In the genomic region with DNA sequence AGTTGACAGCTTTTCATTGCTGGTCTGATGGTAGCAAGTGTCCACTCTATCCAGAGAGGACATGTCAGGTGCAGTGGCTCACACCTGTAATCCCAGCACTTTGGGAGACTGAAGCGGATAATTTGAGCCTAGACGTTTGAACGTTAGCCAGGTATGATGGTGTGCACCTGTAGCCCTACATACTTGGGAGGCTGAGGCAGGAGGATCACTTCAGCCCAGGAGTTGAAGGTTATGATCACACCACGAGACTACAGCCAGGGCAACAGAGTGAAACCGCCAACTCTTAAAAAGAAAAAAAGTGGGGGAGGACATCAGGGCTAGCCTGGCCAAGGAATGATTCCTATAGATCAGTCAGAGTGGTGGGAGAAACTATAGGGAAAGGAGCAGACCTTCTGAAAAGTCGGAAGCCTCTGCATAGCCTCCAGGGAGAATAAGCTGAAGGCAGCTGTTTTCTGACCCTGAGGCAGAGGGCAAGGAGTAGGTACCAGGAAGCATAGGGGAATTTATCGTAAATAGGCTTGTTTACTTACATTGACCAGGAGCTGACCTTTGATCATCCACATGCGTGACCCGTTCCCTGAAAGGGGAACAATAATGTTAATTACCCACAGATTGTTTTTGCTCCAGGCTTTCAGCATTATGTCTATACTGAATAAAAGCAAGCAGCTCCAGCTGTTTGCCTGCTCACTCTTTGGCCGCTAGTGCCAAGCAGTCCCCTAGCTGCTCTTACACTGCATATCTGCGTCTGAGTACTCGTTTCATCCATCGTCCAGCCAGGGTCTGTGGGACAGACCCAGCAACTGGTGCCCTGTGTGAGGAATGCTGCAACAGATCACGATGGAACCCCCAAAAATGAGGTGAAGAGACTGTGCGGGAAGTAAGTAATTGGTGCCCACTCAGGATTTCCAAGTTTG, we compare ENCODE assay signal across 19 cellular contexts.
A peak's percentile ranks its signal among the peaks of the same experiment; 100 is the strongest.
DNase-seq lines count a peak whose midpoint lies in the region; ATAC-seq and TF ChIP-seq lines count a peak whose summit lies in the region.
"Had no signal": no experiment of that assay in that cellular context is flagged by ENCODE, and none has a peak within 500 bp of the region (broad histone marks: within the 10 kb centered on the region; RNA-seq: fewer than 3 reads in every experiment).

No MANE protein-coding gene starts in this region.

- H3K27ac ChIP-seq in neural progenitor cell: no peak overlapping the region
- H3K27ac ChIP-seq: C4-2B, GM23248, KMS-11 had no signal

- no peak for TF ChIP-seq CTCF in Caco-2 (IDR thresholded peaks at IDR 0.05; ENCODE audit: insufficient read depth in 1 of 2, low read depth in 1 of 2, low read length in 1 of 2, severe bottlenecking in 1 of 2, unreplicated experiment in 1 of 2)
- TF ChIP-seq CTCF in neural progenitor cell (IDR thresholded peaks at IDR 0.05): no peak

- H3K27me3 ChIP-seq in Caco-2 (replicated peaks; ENCODE audit: control insufficient read depth, insufficient read depth, low read length) (no peaks in the 10 kb centered on the region), neural progenitor cell (peaks cover 4% of the 10 kb centered on the region)

- intact Hi-C loops in Caco-2 (cut with micrococcal nuclease; ENCODE audit: unreplicated experiment): no loop called here

- BruUV-seq in Caco-2 (replicated peaks; lab: Mats Ljungman, UMichigan): no TSS peak

- H3K79me2 ChIP-seq in neural progenitor cell (ENCODE audit: low read depth): peaks cover 20% of the 10 kb centered on the region

- H3K9me3 ChIP-seq in Caco-2: no peaks in the 10 kb centered on the region
- H3K9me3 ChIP-seq in neural progenitor cell (ENCODE audit: low read depth): no peaks in the 10 kb centered on the region

- H3K27ac Mint-ChIP-seq in Caco-2 (ENCODE audit: unreplicated experiment): peak overlapping the region; percentile 18
- peak overlapping the region; percentile 14 for H3K27ac Mint-ChIP-seq in neural progenitor cell
- H3K27ac Mint-ChIP-seq: T-cell had no signal

- H3K4me3 ChIP-seq in Caco-2 (ENCODE audit: low read depth, low read length) (no peak overlapping the region), neural progenitor cell (no peak overlapping the region)
- H3K4me3 ChIP-seq: GM23248 had no signal

- no peaks in the 10 kb centered on the region for H3K27me3 Mint-ChIP-seq in Caco-2 (ENCODE audit: insufficient read depth, unreplicated experiment)
- H3K27me3 Mint-ChIP-seq in neural progenitor cell (ENCODE audit: insufficient read depth, low read depth): peaks cover 5% of the 10 kb centered on the region

- peaks cover 12% of the 10 kb centered on the region for H3F3A ChIP-seq in neural progenitor cell (ENCODE audit: low read depth)

- H3K36me3 ChIP-seq in Caco-2 (ENCODE audit: control insufficient read depth, insufficient read depth, low read length): no peaks in the 10 kb centered on the region
- no peaks in the 10 kb centered on the region for H3K36me3 ChIP-seq in neural progenitor cell

- POLR2A ChIA-PET in Caco-2 (lab: Charles Lee): interaction anchor here (0.6 kb wide), 1 partner anchor 14 kb away, joined by 4 read pairs; no protein-coding TSS in a partner anchor

- H3K4me3 Mint-ChIP-seq in Caco-2 (ENCODE audit: unreplicated experiment) (no peak overlapping the region), neural progenitor cell (no peak overlapping the region)

- H2AFZ ChIP-seq in neural progenitor cell (replicated peaks): no peak overlapping the region
- H2AFZ ChIP-seq: GM23248 had no signal

- peaks cover 6% of the 10 kb centered on the region for H3K36me3 Mint-ChIP-seq in Caco-2 (ENCODE audit: insufficient read depth, unreplicated experiment)
- no peaks in the 10 kb centered on the region for H3K36me3 Mint-ChIP-seq in neural progenitor cell
- H3K36me3 Mint-ChIP-seq: T-cell had no signal

- H3K4me2 ChIP-seq in neural progenitor cell: no peak overlapping the region
- H3K4me2 ChIP-seq: KMS-11 had no signal

- H3K9ac ChIP-seq in neural progenitor cell: no peak overlapping the region
- H3K9ac ChIP-seq: GM23248, KMS-11 had no signal

- H4K20me1 ChIP-seq in neural progenitor cell (ENCODE audit: low read depth): peaks cover 16% of the 10 kb centered on the region

- H3K9me3 Mint-ChIP-seq in Caco-2 (ENCODE audit: unreplicated experiment): no peaks in the 10 kb centered on the region
- H3K9me3 Mint-ChIP-seq in neural progenitor cell: no peaks in the 10 kb centered on the region
- H3K9me3 Mint-ChIP-seq: T-cell had no signal

- peaks cover 10% of the 10 kb centered on the region for H3K4me1 Mint-ChIP-seq in Caco-2 (ENCODE audit: low read depth, unreplicated experiment)
- peaks cover 15% of the 10 kb centered on the region for H3K4me1 Mint-ChIP-seq in neural progenitor cell

- peak in 1 of 2 experiments; percentile 52 for DNase-seq in Caco-2
- peak; percentile 14 for DNase-seq in HuH-7 (ENCODE audit: low spot score)
- peak; percentile 20 for DNase-seq in foreskin melanocyte
- DNase-seq in neural progenitor cell (ENCODE audit: low spot score): no peak
- no peak for DNase-seq in NCI-H1930 (lab: John Stamatoyannopoulos, UW)
- DNase-seq in DMS 273 (lab: John Stamatoyannopoulos, UW; ENCODE audit: unreplicated experiment): no peak
- DNase-seq: COR-L47, GM23248, NCI-H1048, NCI-H1436 treated with DMSO at 0.1 percent for 48 hours, NCI-H446, NCI-H82, T-cell had no signal

- ATAC-seq in SK-N-SH treated with all-trans-retinoic acid at 6 μM for 48 hours: no peak
- ATAC-seq in GM19023 (IDR thresholded peaks at IDR 0.05; ENCODE audit: unreplicated experiment): no peak
- ATAC-seq: Panc1, Right ventricle myocardium inferior, T-cell had no signal

- H3K4me1 ChIP-seq in Caco-2 (peaks cover 15% of the 10 kb centered on the region; the same call in 1 of the 2 replicates), neural progenitor cell (peaks cover 8% of the 10 kb centered on the region)

- CTCF ChIA-PET in Caco-2 (lab: Charles Lee): no interaction called here

TF ChIP-seq in SK-N-SH treated with all-trans-retinoic acid at 6 μM for 48 hours, 23 proteins besides CTCF, POLR2A, EP300 and RAD21:
- TF ChIP-seq, protein P1, sequence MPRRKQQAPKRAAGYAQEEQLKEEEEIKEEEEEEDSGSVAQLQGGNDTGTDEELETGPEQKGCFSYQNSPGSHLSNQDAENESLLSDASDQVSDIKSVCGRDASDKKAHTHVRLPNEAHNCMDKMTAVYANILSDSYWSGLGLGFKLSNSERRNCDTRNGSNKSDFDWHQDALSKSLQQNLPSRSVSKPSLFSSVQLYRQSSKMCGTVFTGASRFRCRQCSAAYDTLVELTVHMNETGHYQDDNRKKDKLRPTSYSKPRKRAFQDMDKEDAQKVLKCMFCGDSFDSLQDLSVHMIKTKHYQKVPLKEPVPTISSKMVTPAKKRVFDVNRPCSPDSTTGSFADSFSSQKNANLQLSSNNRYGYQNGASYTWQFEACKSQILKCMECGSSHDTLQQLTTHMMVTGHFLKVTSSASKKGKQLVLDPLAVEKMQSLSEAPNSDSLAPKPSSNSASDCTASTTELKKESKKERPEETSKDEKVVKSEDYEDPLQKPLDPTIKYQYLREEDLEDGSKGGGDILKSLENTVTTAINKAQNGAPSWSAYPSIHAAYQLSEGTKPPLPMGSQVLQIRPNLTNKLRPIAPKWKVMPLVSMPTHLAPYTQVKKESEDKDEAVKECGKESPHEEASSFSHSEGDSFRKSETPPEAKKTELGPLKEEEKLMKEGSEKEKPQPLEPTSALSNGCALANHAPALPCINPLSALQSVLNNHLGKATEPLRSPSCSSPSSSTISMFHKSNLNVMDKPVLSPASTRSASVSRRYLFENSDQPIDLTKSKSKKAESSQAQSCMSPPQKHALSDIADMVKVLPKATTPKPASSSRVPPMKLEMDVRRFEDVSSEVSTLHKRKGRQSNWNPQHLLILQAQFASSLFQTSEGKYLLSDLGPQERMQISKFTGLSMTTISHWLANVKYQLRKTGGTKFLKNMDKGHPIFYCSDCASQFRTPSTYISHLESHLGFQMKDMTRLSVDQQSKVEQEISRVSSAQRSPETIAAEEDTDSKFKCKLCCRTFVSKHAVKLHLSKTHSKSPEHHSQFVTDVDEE (CRISPR knock-in tag; IDR thresholded peaks at IDR 0.05): no peak
- no peak for TF ChIP-seq RARB (CRISPR knock-in tag; IDR thresholded peaks at IDR 0.05)
- TF ChIP-seq PPARA (CRISPR knock-in tag; IDR thresholded peaks at IDR 0.05; ENCODE audit: borderline replicate concordance): no peak
- no peak for TF ChIP-seq GLIS3 (CRISPR knock-in tag; IDR thresholded peaks at IDR 0.05)
- TF ChIP-seq ZNF8 (CRISPR knock-in tag; IDR thresholded peaks at IDR 0.05): no peak
- no peak for TF ChIP-seq TCF4 (CRISPR knock-in tag; IDR thresholded peaks at IDR 0.05; ENCODE audit: borderline replicate concordance)
- TF ChIP-seq, protein P2, sequence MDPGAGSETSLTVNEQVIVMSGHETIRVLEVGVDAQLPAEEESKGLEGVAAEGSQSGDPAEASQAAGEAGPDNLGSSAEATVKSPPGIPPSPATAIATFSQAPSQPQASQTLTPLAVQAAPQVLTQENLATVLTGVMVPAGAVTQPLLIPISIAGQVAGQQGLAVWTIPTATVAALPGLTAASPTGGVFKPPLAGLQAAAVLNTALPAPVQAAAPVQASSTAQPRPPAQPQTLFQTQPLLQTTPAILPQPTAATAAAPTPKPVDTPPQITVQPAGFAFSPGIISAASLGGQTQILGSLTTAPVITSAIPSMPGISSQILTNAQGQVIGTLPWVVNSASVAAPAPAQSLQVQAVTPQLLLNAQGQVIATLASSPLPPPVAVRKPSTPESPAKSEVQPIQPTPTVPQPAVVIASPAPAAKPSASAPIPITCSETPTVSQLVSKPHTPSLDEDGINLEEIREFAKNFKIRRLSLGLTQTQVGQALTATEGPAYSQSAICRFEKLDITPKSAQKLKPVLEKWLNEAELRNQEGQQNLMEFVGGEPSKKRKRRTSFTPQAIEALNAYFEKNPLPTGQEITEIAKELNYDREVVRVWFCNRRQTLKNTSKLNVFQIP (CRISPR knock-in tag; IDR thresholded peaks at IDR 0.05; ENCODE audit: borderline replicate concordance, low read depth): no peak
- TF ChIP-seq ZFP30 (CRISPR knock-in tag; IDR thresholded peaks at IDR 0.05): no peak
- no peak for TF ChIP-seq SNAI2 (CRISPR knock-in tag; IDR thresholded peaks at IDR 0.05)
- TF ChIP-seq ISL1 (CRISPR knock-in tag; IDR thresholded peaks at IDR 0.05): no peak
TF ChIP-seq in SK-N-SH treated with all-trans-retinoic acid at 6 μM for 48 hours: peak in this region for 0.

Comparison
In these comparisons a context has a peak if more than half of its experiments do, and no peak if none do; other contexts are left out.
1. DNase-seq: peak in HuH-7 (single experiment) and foreskin melanocyte (single experiment); none in neural progenitor cell (single experiment), NCI-H1930 (0 of 2) and DMS 273 (single experiment).